1 cellular context compared by ENCODE assay signal in the genomic region with DNA sequence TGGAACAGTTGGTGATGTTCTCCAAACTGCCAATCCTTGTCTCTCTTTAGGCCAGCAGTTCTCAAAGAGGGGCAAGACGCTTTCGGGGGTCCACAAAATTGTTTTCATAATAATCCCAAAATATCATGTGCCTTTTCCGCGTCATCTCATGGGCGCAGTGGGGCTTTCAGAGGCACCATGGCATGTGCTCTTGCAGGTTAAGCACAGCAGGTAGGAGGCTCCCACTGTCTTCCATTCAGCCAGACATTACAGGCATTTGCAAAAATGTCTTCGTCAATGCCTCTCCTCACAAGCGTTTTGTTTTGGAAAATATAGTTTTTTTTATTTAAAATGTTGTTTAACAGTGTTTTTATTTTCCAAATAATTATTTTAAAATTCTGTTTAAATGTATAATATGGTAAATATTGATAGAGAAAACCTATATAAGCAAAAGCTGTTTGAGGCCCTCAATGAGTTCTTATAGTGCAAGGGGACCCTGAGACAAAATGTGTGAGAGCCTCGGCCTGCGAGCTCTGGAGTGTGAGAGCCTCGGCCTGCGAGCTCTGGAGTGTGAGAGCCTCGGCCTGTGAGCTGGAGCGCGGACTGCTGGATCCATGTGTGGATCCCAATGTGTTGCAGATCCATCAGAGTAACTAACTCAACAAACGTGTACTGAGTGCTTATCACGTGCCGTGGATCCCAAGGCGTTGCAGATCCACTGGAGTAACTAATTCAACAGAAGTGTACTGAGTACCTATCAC.
TF ChIP-seq lines count a peak whose summit lies in the region.

No MANE protein-coding gene starts in this region.

TF ChIP-seq in IMR-90, 13 proteins besides CTCF, POLR2A, EP300 and RAD21:
- TF ChIP-seq RFX5 (IDR thresholded peaks at IDR 0.05; ENCODE audit: low read depth, low read length): no peak
- TF ChIP-seq CHD1 (IDR thresholded peaks at IDR 0.05; ENCODE audit: low read depth, low read length): no peak
- no peak for TF ChIP-seq MXI1 (IDR thresholded peaks at IDR 0.05; ENCODE audit: borderline replicate concordance, low read depth, low read length)
- no peak for TF ChIP-seq FOS (IDR thresholded peaks at IDR 0.05; ENCODE audit: low read depth, low read length)
- TF ChIP-seq SMC3 (IDR thresholded peaks at IDR 0.05; ENCODE audit: low read depth, low read length): no peak
- TF ChIP-seq BHLHE40 (IDR thresholded peaks at IDR 0.05; ENCODE audit: low read depth, low read length): no peak
- no peak for TF ChIP-seq NFE2L2 (IDR thresholded peaks at IDR 0.05; ENCODE audit: low read depth, low read length)
- TF ChIP-seq RCOR1 (IDR thresholded peaks at IDR 0.05; ENCODE audit: insufficient replicate concordance, low read length): no peak
- TF ChIP-seq MAFK (IDR thresholded peaks at IDR 0.05; ENCODE audit: low read depth, low read length): no peak
- TF ChIP-seq MAZ (IDR thresholded peaks at IDR 0.05; ENCODE audit: borderline replicate concordance, low read depth, low read length): no peak
- TF ChIP-seq CEBPB (IDR thresholded peaks at IDR 0.05; ENCODE audit: low read depth, low read length): no peak
- no peak for TF ChIP-seq ELK1 (IDR thresholded peaks at IDR 0.05; ENCODE audit: borderline replicate concordance, low read depth, low read length)
- TF ChIP-seq, protein P1, sequence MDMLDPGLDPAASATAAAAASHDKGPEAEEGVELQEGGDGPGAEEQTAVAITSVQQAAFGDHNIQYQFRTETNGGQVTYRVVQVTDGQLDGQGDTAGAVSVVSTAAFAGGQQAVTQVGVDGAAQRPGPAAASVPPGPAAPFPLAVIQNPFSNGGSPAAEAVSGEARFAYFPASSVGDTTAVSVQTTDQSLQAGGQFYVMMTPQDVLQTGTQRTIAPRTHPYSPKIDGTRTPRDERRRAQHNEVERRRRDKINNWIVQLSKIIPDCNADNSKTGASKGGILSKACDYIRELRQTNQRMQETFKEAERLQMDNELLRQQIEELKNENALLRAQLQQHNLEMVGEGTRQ (IDR thresholded peaks at IDR 0.05; ENCODE audit: low read depth, low read length): no peak
